Comparison of ENCODE assay signal across 1 cellular context in genomic region chr14:76784881-76785280, GRCh38.
TF ChIP-seq lines count a peak whose summit lies in the region.

No MANE protein-coding gene starts in this region.

TF ChIP-seq in K562, 482 proteins besides CTCF, POLR2A, EP300 and RAD21 (continued from another document and continues in another):
- TF ChIP-seq STAT6 (CRISPR knock-in tag; IDR thresholded peaks at IDR 0.05) = no peak
- TF ChIP-seq XRCC3 (IDR thresholded peaks at IDR 0.05) = no peak
- TF ChIP-seq CTBP1 (IDR thresholded peaks at IDR 0.05; ENCODE audit: borderline replicate concordance) = peak; percentile 75
- TF ChIP-seq, protein P1, sequence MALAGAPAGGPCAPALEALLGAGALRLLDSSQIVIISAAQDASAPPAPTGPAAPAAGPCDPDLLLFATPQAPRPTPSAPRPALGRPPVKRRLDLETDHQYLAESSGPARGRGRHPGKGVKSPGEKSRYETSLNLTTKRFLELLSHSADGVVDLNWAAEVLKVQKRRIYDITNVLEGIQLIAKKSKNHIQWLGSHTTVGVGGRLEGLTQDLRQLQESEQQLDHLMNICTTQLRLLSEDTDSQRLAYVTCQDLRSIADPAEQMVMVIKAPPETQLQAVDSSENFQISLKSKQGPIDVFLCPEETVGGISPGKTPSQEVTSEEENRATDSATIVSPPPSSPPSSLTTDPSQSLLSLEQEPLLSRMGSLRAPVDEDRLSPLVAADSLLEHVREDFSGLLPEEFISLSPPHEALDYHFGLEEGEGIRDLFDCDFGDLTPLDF (CRISPR knock-in tag; IDR thresholded peaks at IDR 0.05) = no peak
- TF ChIP-seq, protein P2, sequence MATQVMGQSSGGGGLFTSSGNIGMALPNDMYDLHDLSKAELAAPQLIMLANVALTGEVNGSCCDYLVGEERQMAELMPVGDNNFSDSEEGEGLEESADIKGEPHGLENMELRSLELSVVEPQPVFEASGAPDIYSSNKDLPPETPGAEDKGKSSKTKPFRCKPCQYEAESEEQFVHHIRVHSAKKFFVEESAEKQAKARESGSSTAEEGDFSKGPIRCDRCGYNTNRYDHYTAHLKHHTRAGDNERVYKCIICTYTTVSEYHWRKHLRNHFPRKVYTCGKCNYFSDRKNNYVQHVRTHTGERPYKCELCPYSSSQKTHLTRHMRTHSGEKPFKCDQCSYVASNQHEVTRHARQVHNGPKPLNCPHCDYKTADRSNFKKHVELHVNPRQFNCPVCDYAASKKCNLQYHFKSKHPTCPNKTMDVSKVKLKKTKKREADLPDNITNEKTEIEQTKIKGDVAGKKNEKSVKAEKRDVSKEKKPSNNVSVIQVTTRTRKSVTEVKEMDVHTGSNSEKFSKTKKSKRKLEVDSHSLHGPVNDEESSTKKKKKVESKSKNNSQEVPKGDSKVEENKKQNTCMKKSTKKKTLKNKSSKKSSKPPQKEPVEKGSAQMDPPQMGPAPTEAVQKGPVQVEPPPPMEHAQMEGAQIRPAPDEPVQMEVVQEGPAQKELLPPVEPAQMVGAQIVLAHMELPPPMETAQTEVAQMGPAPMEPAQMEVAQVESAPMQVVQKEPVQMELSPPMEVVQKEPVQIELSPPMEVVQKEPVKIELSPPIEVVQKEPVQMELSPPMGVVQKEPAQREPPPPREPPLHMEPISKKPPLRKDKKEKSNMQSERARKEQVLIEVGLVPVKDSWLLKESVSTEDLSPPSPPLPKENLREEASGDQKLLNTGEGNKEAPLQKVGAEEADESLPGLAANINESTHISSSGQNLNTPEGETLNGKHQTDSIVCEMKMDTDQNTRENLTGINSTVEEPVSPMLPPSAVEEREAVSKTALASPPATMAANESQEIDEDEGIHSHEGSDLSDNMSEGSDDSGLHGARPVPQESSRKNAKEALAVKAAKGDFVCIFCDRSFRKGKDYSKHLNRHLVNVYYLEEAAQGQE (CRISPR knock-in tag; IDR thresholded peaks at IDR 0.05; ENCODE audit: low read depth) = no peak
- TF ChIP-seq, protein P3, sequence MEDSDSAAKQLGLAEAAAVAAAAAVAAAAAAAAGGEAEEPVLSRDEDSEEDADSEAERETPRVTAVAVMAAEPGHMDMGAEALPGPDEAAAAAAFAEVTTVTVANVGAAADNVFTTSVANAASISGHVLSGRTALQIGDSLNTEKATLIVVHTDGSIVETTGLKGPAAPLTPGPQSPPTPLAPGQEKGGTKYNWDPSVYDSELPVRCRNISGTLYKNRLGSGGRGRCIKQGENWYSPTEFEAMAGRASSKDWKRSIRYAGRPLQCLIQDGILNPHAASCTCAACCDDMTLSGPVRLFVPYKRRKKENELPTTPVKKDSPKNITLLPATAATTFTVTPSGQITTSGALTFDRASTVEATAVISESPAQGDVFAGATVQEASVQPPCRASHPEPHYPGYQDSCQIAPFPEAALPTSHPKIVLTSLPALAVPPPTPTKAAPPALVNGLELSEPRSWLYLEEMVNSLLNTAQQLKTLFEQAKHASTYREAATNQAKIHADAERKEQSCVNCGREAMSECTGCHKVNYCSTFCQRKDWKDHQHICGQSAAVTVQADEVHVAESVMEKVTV (CRISPR knock-in tag; IDR thresholded peaks at IDR 0.05) = peak; percentile 74
- TF ChIP-seq CC2D1A (IDR thresholded peaks at IDR 0.05) = peak; percentile 75
- TF ChIP-seq PRDM10 (IDR thresholded peaks at IDR 0.05; ENCODE audit: partially characterized antibody) = peak; percentile 20
- no peak for TF ChIP-seq LEF1 (IDR thresholded peaks at IDR 0.05)
- no peak for TF ChIP-seq C11orf30 (IDR thresholded peaks at IDR 0.05; ENCODE audit: low read depth)
- peak; percentile 92; the same call in 1 of the 2 replicates for TF ChIP-seq KLF13 (tag; IDR thresholded peaks at IDR 0.05; ENCODE audit: borderline replicate concordance, low read depth)
- TF ChIP-seq, protein P4, sequence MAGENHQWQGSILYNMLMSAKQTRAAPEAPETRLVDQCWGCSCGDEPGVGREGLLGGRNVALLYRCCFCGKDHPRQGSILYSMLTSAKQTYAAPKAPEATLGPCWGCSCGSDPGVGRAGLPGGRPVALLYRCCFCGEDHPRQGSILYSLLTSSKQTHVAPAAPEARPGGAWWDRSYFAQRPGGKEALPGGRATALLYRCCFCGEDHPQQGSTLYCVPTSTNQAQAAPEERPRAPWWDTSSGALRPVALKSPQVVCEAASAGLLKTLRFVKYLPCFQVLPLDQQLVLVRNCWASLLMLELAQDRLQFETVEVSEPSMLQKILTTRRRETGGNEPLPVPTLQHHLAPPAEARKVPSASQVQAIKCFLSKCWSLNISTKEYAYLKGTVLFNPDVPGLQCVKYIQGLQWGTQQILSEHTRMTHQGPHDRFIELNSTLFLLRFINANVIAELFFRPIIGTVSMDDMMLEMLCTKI (IDR thresholded peaks at IDR 0.05; ENCODE audit: partially characterized antibody) = no peak
- TF ChIP-seq ARID2 (IDR thresholded peaks at IDR 0.05) = 0 out of 2 replicates have a peak, but pooled peaks have one; percentile 66
- no peak for TF ChIP-seq KDM5B (IDR thresholded peaks at IDR 0.05; ENCODE audit: insufficient replicate concordance, low read depth, low read length)
- no peak for TF ChIP-seq ZBTB8A (IDR thresholded peaks at IDR 0.05; ENCODE audit: partially characterized antibody)
- 0 out of 2 replicates have a peak, but pooled peaks have one; percentile 8 for TF ChIP-seq TEAD4 (IDR thresholded peaks at IDR 0.05; ENCODE audit: low read length)
- no peak for TF ChIP-seq TEAD4 (CRISPR knock-in tag; IDR thresholded peaks at IDR 0.05; ENCODE audit: borderline replicate concordance)
- no peak for TF ChIP-seq FOXA1 (IDR thresholded peaks at IDR 0.05; ENCODE audit: borderline replicate concordance)
- TF ChIP-seq FOS (IDR thresholded peaks at IDR 0.05; ENCODE audit: extremely low read depth, insufficient read length) = no peak
- no peak for TF ChIP-seq HNRNPL (IDR thresholded peaks at IDR 0.05; ENCODE audit: low read depth, low read length)
- peak; percentile 89 for TF ChIP-seq ZKSCAN1 (IDR thresholded peaks at IDR 0.05; ENCODE audit: low read depth, low read length)
- TF ChIP-seq DACH1 (IDR thresholded peaks at IDR 0.05; ENCODE audit: partially characterized antibody) = no peak
- TF ChIP-seq LCOR (CRISPR knock-in tag; IDR thresholded peaks at IDR 0.05) = no peak
- TF ChIP-seq ZBED1 (IDR thresholded peaks at IDR 0.05) = no peak
- TF ChIP-seq ZNF589 (CRISPR knock-in tag; IDR thresholded peaks at IDR 0.05; ENCODE audit: low read depth) = no peak
- peak; percentile 91 for TF ChIP-seq SP1 (CRISPR knock-in tag; IDR thresholded peaks at IDR 0.05)
- TF ChIP-seq HNRNPLL (IDR thresholded peaks at IDR 0.05; ENCODE audit: low read depth, low read length, poor library complexity, severe bottlenecking) = no peak
- 0 out of 4 replicates have a peak, but pooled peaks of 1 of the 2 experiments have one; percentile 19 for TF ChIP-seq KDM1A (IDR thresholded peaks at IDR 0.05)
- TF ChIP-seq TCF3 (CRISPR knock-in tag; IDR thresholded peaks at IDR 0.05) = 0 out of 2 replicates have a peak, but pooled peaks have one; percentile 7
- TF ChIP-seq, protein P5, sequence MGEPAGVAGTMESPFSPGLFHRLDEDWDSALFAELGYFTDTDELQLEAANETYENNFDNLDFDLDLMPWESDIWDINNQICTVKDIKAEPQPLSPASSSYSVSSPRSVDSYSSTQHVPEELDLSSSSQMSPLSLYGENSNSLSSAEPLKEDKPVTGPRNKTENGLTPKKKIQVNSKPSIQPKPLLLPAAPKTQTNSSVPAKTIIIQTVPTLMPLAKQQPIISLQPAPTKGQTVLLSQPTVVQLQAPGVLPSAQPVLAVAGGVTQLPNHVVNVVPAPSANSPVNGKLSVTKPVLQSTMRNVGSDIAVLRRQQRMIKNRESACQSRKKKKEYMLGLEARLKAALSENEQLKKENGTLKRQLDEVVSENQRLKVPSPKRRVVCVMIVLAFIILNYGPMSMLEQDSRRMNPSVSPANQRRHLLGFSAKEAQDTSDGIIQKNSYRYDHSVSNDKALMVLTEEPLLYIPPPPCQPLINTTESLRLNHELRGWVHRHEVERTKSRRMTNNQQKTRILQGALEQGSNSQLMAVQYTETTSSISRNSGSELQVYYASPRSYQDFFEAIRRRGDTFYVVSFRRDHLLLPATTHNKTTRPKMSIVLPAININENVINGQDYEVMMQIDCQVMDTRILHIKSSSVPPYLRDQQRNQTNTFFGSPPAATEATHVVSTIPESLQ (CRISPR knock-in tag; IDR thresholded peaks at IDR 0.05) = no peak
- no peak for TF ChIP-seq ZNF41 (CRISPR knock-in tag; conservative IDR thresholded peaks at IDR 0.05)
- no peak for TF ChIP-seq HCFC1 (IDR thresholded peaks at IDR 0.05; ENCODE audit: low read depth, low read length)
- peak; percentile 37 for TF ChIP-seq NFYB (IDR thresholded peaks at IDR 0.05; ENCODE audit: extremely low read depth, insufficient read length)
- TF ChIP-seq KDM2B (CRISPR knock-in tag; IDR thresholded peaks at IDR 0.05) = no peak
- TF ChIP-seq ZFP36 (IDR thresholded peaks at IDR 0.05; ENCODE audit: low read depth, low read length, partially characterized antibody) = no peak
- no peak for TF ChIP-seq E2F6 (IDR thresholded peaks at IDR 0.05; ENCODE audit: borderline replicate concordance in 1 of 2, extremely low read depth in 1 of 2, insufficient read depth in 1 of 2, insufficient read length in 1 of 2, low read depth in 1 of 2, low read length in 1 of 2, poor library complexity in 1 of 2, severe bottlenecking in 1 of 2)
- no peak for TF ChIP-seq BRCA1 (IDR thresholded peaks at IDR 0.05)
- no peak for TF ChIP-seq BRCA1 (CRISPR knock-in tag; IDR thresholded peaks at IDR 0.05)
- TF ChIP-seq USF1 (CRISPR knock-in tag; IDR thresholded peaks at IDR 0.05) = no peak
- no peak for TF ChIP-seq SUPT5H (IDR thresholded peaks at IDR 0.05)
- TF ChIP-seq TBL1XR1 (IDR thresholded peaks at IDR 0.05; ENCODE audit: low read length in 2 of 2) = no peak
- no peak for TF ChIP-seq ZNF76 (CRISPR knock-in tag; IDR thresholded peaks at IDR 0.05; ENCODE audit: borderline replicate concordance)
- no peak for TF ChIP-seq TEAD1 (CRISPR knock-in tag; IDR thresholded peaks at IDR 0.05)
- TF ChIP-seq ARNT (IDR thresholded peaks at IDR 0.05) = no peak
- TF ChIP-seq JUND (IDR thresholded peaks at IDR 0.05; ENCODE audit: borderline replicate concordance, low read depth, low read length) = peak; percentile 67
- TF ChIP-seq JUND (tag; IDR thresholded peaks at IDR 0.05; ENCODE audit: borderline replicate concordance, low read depth, low read length) = no peak; the same call in 2 of the 3 replicates
- TF ChIP-seq TAF1 (IDR thresholded peaks at IDR 0.05; ENCODE audit: control insufficient read depth, extremely low read depth, insufficient read depth, low read length, severe bottlenecking) = no peak
- no peak for TF ChIP-seq GATAD2A (IDR thresholded peaks at IDR 0.05)
- no peak for TF ChIP-seq ATF3 (IDR thresholded peaks at IDR 0.05)
- TF ChIP-seq ATF3 (CRISPR knock-in tag; conservative IDR thresholded peaks at IDR 0.05) = no peak
